Comparison of ENCODE assay signal across 15 cellular contexts in genomic region chr11:61290905-61291690, GRCh38. TPM values are rescaled to one million over a fixed set of nuclear protein-coding genes. Genes with fewer than 3 reads are reported as not detected.
DNase-seq lines count a peak whose midpoint lies in the region; ATAC-seq and TF ChIP-seq lines count a peak whose summit lies in the region.
"Had no signal": no experiment of that assay in that cellular context is flagged by ENCODE, and none has a peak within 500 bp of the region (broad histone marks: within the 10 kb centered on the region; RNA-seq: fewer than 3 reads in every experiment).

No MANE protein-coding gene starts in this region.

- no peak for ATAC-seq in RWPE2 (ENCODE audit: low read depth)
- ATAC-seq in foreskin keratinocyte: no peak
- ATAC-seq in GM21737 (IDR thresholded peaks at IDR 0.05; ENCODE audit: unreplicated experiment): no peak
- ATAC-seq: activated T-cell treated with anti-CD3 and anti-CD28 coated beads, Interleukin-2, amount 50 U/mL, for 4 hours; heart right ventricle; psoas muscle; T-cell had no signal

- TF ChIP-seq CTCF in Calu3 (IDR thresholded peaks at IDR 0.05; ENCODE audit: unreplicated experiment) (no peak), GM12872 (IDR thresholded peaks at IDR 0.05; ENCODE audit: insufficient read depth, low read depth, low read length) (peak; percentile 66), RWPE2 (IDR thresholded peaks at IDR 0.05; ENCODE audit: poor library complexity, severe bottlenecking) (peak; percentile 8), foreskin keratinocyte (conservative IDR thresholded peaks at IDR 0.05) (peak; percentile 13)

- CTCF ChIA-PET in Calu3 (lab: Charles Lee): interaction anchor here (0.6 to 1.0 kb wide), 2 partner anchors 13 to 19 kb away, joined by 3 to 5 read pairs; no protein-coding TSS in a partner anchor

- H3K4me3 ChIP-seq in RWPE2 (ENCODE audit: severe bottlenecking): no peak overlapping the region
- H3K4me3 ChIP-seq: heart right ventricle, psoas muscle, testis had no signal

- H3K27ac ChIP-seq in RWPE2 (ENCODE audit: poor library complexity, severe bottlenecking) (no peak overlapping the region), foreskin keratinocyte (no peak overlapping the region)
- H3K27ac ChIP-seq: C4-2B, heart right ventricle, psoas muscle, testis had no signal

- H3K4me1 Mint-ChIP-seq in Calu3 (ENCODE audit: low read depth, unreplicated experiment): no peaks in the 10 kb centered on the region

- H3K36me3 Mint-ChIP-seq in Calu3 (ENCODE audit: insufficient read depth, unreplicated experiment): peaks cover 24% of the 10 kb centered on the region
- H3K36me3 Mint-ChIP-seq: T-cell had no signal

- DNase-seq in Calu3: peak; percentile 33
- DNase-seq in RWPE2 (ENCODE audit: low spot score): no peak
- DNase-seq in foreskin keratinocyte: no peak
- DNase-seq in NCI-H446 (lab: John Stamatoyannopoulos, UW): no peak
- DNase-seq in DMS79 treated with DMSO at 0.1 percent for 48 hours (lab: John Stamatoyannopoulos, UW): no peak
- DNase-seq: activated T-cell treated with anti-CD3 and anti-CD28 coated beads, Interleukin-2, amount 50 U/mL, for 4 hours; heart right ventricle; NCI-H187; NCI-H510A treated with DMSO at 0.1 percent for 48 hours; psoas muscle; T-cell; testis had no signal

- H3K9me3 ChIP-seq in RWPE2 (ENCODE audit: severe bottlenecking): no peaks in the 10 kb centered on the region
- H3K9me3 ChIP-seq: heart right ventricle, psoas muscle, testis had no signal

- H3K27ac Mint-ChIP-seq in Calu3 (ENCODE audit: unreplicated experiment): no peak overlapping the region
- H3K27ac Mint-ChIP-seq: T-cell had no signal

- no peaks in the 10 kb centered on the region for H3K9me3 Mint-ChIP-seq in Calu3 (ENCODE audit: low read depth, unreplicated experiment)
- H3K9me3 Mint-ChIP-seq: activated T-cell treated with anti-CD3 and anti-CD28 coated beads, Interleukin-2, amount 50 U/mL, for 4 hours; T-cell had no signal

- H3K27me3 ChIP-seq in RWPE2 (ENCODE audit: insufficient read depth, poor library complexity, severe bottlenecking) (peaks cover 11% of the 10 kb centered on the region), foreskin keratinocyte (peaks cover 12% of the 10 kb centered on the region)
- H3K27me3 ChIP-seq: testis had no signal

- no peak overlapping the region for H3K4me3 Mint-ChIP-seq in Calu3 (ENCODE audit: low read depth, unreplicated experiment)
- H3K4me3 Mint-ChIP-seq: activated T-cell treated with anti-CD3 and anti-CD28 coated beads, Interleukin-2, amount 50 U/mL, for 4 hours; T-cell had no signal

- H3K36me3 ChIP-seq in RWPE2 (ENCODE audit: low read depth): no peaks in the 10 kb centered on the region

- intact Hi-C loops in Calu3 (cut with micrococcal nuclease; ENCODE audit: unreplicated experiment): no loop called here

- no TSS peak for BruUV-seq in Calu3 (replicated peaks; lab: Mats Ljungman, UMichigan)

- H3K27me3 Mint-ChIP-seq in Calu3 (ENCODE audit: unreplicated experiment): peaks cover 47% of the 10 kb centered on the region

- H3K4me1 ChIP-seq in RWPE2 (ENCODE audit: insufficient read depth, poor library complexity, severe bottlenecking): no peaks in the 10 kb centered on the region
- no peaks in the 10 kb centered on the region for H3K4me1 ChIP-seq in foreskin keratinocyte

RNA-seq across cellular contexts. Expression of gene VWCE, which starts 4.0 kb away (rescaled TPM):
- total RNA-seq in Calu3 (2022) (0.47 and 0.66 TPM in 2 replicates), foreskin keratinocyte (0.25 and 0.48 TPM in 2 replicates)
- 0.46 and 0.48 TPM in 2 replicates for polyA plus RNA-seq in foreskin keratinocyte

RNA-seq across cellular contexts. Expression of gene DDB1, which starts 41.8 kb away (rescaled TPM):
- total RNA-seq in Calu3 (2022): 165 and 193 TPM in 2 replicates
- total RNA-seq in foreskin keratinocyte: 188 and 189 TPM in 2 replicates
- polyA plus RNA-seq in foreskin keratinocyte: 144 and 146 TPM in 2 replicates

RNA-seq across cellular contexts. Expression of gene TKFC, which starts 41.9 kb away (rescaled TPM):
- 61.1 and 79.9 TPM in 2 replicates for total RNA-seq in Calu3 (2022)
- 26.2 and 26.6 TPM in 2 replicates for total RNA-seq in foreskin keratinocyte
- polyA plus RNA-seq in foreskin keratinocyte: 31.4 and 32.4 TPM in 2 replicates

RNA-seq across cellular contexts. Expression of gene PGA5, which starts 50.1 kb away (rescaled TPM):
- total RNA-seq in Calu3 (2022): not detected in 2 replicates
- total RNA-seq in foreskin keratinocyte: not detected in 2 replicates
- not detected in 2 replicates for polyA plus RNA-seq in foreskin keratinocyte
- total RNA-seq: activated T-cell treated with anti-CD3 and anti-CD28 coated beads, Interleukin-2, amount 50 U/mL, for 4 hours; T-cell had no signal
